In the genomic region with DNA sequence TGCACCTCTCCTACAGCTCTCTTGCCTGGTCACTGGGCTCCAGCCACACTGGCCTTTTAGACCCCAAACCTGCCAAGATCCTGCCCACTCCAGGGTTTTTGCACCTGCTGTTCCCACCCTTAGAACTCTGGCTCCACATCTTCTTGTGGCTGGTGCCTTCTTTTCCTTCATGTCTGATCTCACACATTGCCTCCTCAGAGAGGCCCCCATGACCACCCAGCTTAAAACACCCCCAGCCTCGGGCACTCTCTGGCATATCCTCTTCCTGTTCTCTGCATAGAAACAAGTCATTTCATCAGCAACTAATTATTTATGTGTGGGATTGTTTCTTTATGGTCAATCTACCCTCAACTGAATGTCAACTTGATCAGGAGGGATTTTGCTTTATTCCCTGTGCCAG, we compare ENCODE assay signal across 27 cellular contexts. TPM values are rescaled to one million over a fixed set of nuclear protein-coding genes. Genes with fewer than 3 reads are reported as not detected.
"Had no signal": no experiment of that assay in that cellular context is flagged by ENCODE, and none has a peak within 500 bp of the region (broad histone marks: within the 10 kb centered on the region; RNA-seq: fewer than 3 reads in every experiment).

No MANE protein-coding gene starts in this region.

- H3K4me1 Mint-ChIP-seq: naive B cell; natural killer cell; neural progenitor cell; stimulated activated memory B cell treated with anti-CD40 and anti-IgM and Interleukin-4, amounts not matched to agents 10 μg/mL and 1 μg/mL and 100 μg/mL, for 72 hours; stimulated activated naive CD8-positive, alpha-beta T cell treated with anti-CD3 and anti-CD28 coated beads, Interleukin-15, amount 100 ng/mL, for 72 hours had no signal

- H3K4me3 Mint-ChIP-seq: mesothelial cell of epicardium; naive B cell; natural killer cell; nephron progenitor cell; neural progenitor cell; stimulated activated memory B cell treated with anti-CD40 and anti-IgM and Interleukin-4, amounts not matched to agents 10 μg/mL and 1 μg/mL and 100 μg/mL, for 72 hours; stimulated activated naive CD8-positive, alpha-beta T cell treated with anti-CD3 and anti-CD28 coated beads, Interleukin-15, amount 100 ng/mL, for 72 hours had no signal

- H3K36me3 ChIP-seq: left ventricle myocardium inferior, neural progenitor cell, neutrophil, ovary, right atrium auricular region, right lobe of liver, transverse colon, upper lobe of left lung, vagina had no signal

- DNase-seq: islet precursor cell; left ventricle myocardium inferior; mesendoderm; naive B cell; natural killer cell; nephron progenitor cell; occipital lobe; ovary; right lobe of liver; stimulated activated CD4-positive, alpha-beta T cell treated with anti-CD3 and anti-CD28 coated beads, Interleukin-1b, Interleukin-23, amount 100 ng/mL, for 48 hours; stimulated activated CD4-positive, alpha-beta T cell treated with anti-CD3 and anti-CD28 coated beads, Interleukin-2, amount 100 ng/mL, for 48 hours; stimulated activated CD4-positive, alpha-beta T cell treated with anti-CD3 and anti-CD28 coated beads, Interleukin-4, amount 100 ng/mL, for 4 hours; stimulated activated CD8-positive, alpha-beta memory T cell treated with anti-CD3 and anti-CD28 coated beads, Interleukin-4, amount 100 ng/mL, for 48 hours; stimulated activated naive CD4-positive, alpha-beta T cell treated with Interleukin-2 at 50 U/mL for 16 hours; stimulated activated naive CD8-positive, alpha-beta T cell treated with anti-CD3 and anti-CD28 coated beads, Interleukin-15, amount 100 ng/mL, for 72 hours; substantia nigra; transverse colon; upper lobe of left lung had no signal

- H3K9me3 ChIP-seq: left ventricle myocardium inferior, neutrophil, ovary, right atrium auricular region, right lobe of liver, transverse colon, upper lobe of left lung, vagina had no signal

- H3K4me3 ChIP-seq: left ventricle myocardium inferior, lung, neural progenitor cell, ovary, right atrium auricular region, right lobe of liver, smooth muscle cell, transverse colon, upper lobe of left lung, vagina had no signal

- H3K27me3 ChIP-seq: ovary, right atrium auricular region, right lobe of liver, transverse colon, upper lobe of left lung, vagina had no signal

- H3K4me2 ChIP-seq: neural progenitor cell, smooth muscle cell had no signal

- H3K9me3 Mint-ChIP-seq: natural killer cell; stimulated activated naive CD8-positive, alpha-beta T cell treated with anti-CD3 and anti-CD28 coated beads, Interleukin-15, amount 100 ng/mL, for 72 hours had no signal

- H3K27ac ChIP-seq: left ventricle myocardium inferior, neural progenitor cell, neutrophil, ovary, right atrium auricular region, right lobe of liver, transverse colon, upper lobe of left lung, vagina had no signal

- H3K27ac Mint-ChIP-seq: mesothelial cell of epicardium; naive B cell; natural killer cell; nephron progenitor cell; neural progenitor cell; progenitor cell of endocrine pancreas; stimulated activated memory B cell treated with anti-CD40 and anti-IgM and Interleukin-4, amounts not matched to agents 10 μg/mL and 1 μg/mL and 100 μg/mL, for 72 hours had no signal

- H2AFZ ChIP-seq: neural progenitor cell had no signal

- H3K36me3 Mint-ChIP-seq: naive B cell; natural killer cell; neural progenitor cell; stimulated activated memory B cell treated with anti-CD40 and anti-IgM and Interleukin-4, amounts not matched to agents 10 μg/mL and 1 μg/mL and 100 μg/mL, for 72 hours had no signal

- H3K4me1 ChIP-seq: right lobe of liver, vagina had no signal

- H3K9ac ChIP-seq: neural progenitor cell had no signal

- ATAC-seq: natural killer cell; stimulated activated memory B cell treated with anti-CD40 and anti-IgM and Interleukin-4, amounts not matched to agents 10 μg/mL and 1 μg/mL and 100 μg/mL, for 72 hours; stimulated activated naive CD8-positive, alpha-beta T cell treated with anti-CD3 and anti-CD28 coated beads, Interleukin-15, amount 100 ng/mL, for 72 hours had no signal

RNA-seq across cellular contexts. Expression of gene AMOTL2, which starts 14.0 kb away (rescaled TPM):
- total RNA-seq: natural killer cell had no signal
